ENCODE assay signal across 16 cellular contexts in the genomic region with DNA sequence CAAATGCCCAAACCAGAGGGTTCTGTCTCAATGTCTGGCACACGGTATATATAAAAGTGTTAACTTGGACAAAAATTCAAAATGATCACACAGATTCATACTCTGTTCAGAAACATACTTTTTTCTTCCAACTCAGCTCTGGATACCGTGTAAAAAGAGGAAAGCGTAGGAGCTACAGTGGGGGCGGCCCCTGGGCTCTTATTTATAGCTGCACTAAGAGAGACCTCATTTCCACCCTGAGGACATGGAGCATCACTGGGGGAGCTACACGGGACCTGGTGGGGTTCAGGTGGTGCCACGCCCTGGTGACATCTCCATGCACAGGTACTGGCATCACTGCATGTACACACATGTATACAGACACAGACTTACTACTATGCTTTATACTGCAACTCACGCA.
A peak's percentile ranks its signal among the peaks of the same experiment; 100 is the strongest.
DNase-seq lines count a peak whose midpoint lies in the region; ATAC-seq and TF ChIP-seq lines count a peak whose summit lies in the region.
"Had no signal": no experiment of that assay in that cellular context is flagged by ENCODE, and none has a peak within 500 bp of the region (broad histone marks: within the 10 kb centered on the region; RNA-seq: fewer than 3 reads in every experiment).

No MANE protein-coding gene starts in this region.

- no peaks in the 10 kb centered on the region for H3K27me3 ChIP-seq in foreskin keratinocyte
- H3K27me3 ChIP-seq: BLaER1 treated with 17β-estradiol and CSF1 and Interleukin-3, amounts not matched to agents 10 nM and 100 nM had no signal

- H3K4me1 ChIP-seq in foreskin keratinocyte, result no peaks in the 10 kb centered on the region
- H3K4me1 ChIP-seq: A549 had no signal

- H3K27ac Mint-ChIP-seq in effector memory CD8-positive, alpha-beta T cell, result no peak overlapping the region
- H3K27ac Mint-ChIP-seq in T-helper 2 cell treated with Interferon-gamma antibody and Interleukin-4, amounts not matched to agents 5 μg/mL and 100 μg/mL, for 36 hours, result no peak overlapping the region
- H3K27ac Mint-ChIP-seq: B cell; CD4-positive, alpha-beta T cell; CD8-positive, alpha-beta T cell had no signal

- no peak for ATAC-seq in foreskin keratinocyte
- no peak for ATAC-seq in effector memory CD8-positive, alpha-beta T cell (replicated peaks)
- ATAC-seq: A549; CD8-positive, alpha-beta T cell had no signal

- peaks cover 30 to 39% of the 10 kb centered on the region in 2 donors for H3K27me3 Mint-ChIP-seq in effector memory CD8-positive, alpha-beta T cell
- H3K27me3 Mint-ChIP-seq in T-helper 2 cell treated with Interferon-gamma antibody and Interleukin-4, amounts not matched to agents 5 μg/mL and 100 μg/mL, for 36 hours (ENCODE audit: low read depth), result no peaks in the 10 kb centered on the region

- H3K4me3 Mint-ChIP-seq in effector memory CD8-positive, alpha-beta T cell, result no peak overlapping the region
- H3K4me3 Mint-ChIP-seq in T-helper 2 cell treated with Interferon-gamma antibody and Interleukin-4, amounts not matched to agents 5 μg/mL and 100 μg/mL, for 36 hours, result no peak overlapping the region
- H3K4me3 Mint-ChIP-seq: B cell; CD4-positive, alpha-beta T cell; CD8-positive, alpha-beta T cell had no signal

- no peak for TF ChIP-seq CTCF in foreskin keratinocyte (conservative IDR thresholded peaks at IDR 0.05)

- peak; percentile 15 for DNase-seq in middle frontal gyrus (ENCODE audit: extremely low spot score, low spot score)
- DNase-seq in putamen (ENCODE audit: low spot score), result peak; percentile 43
- DNase-seq in foreskin keratinocyte, result no peak
- no peak for DNase-seq in effector memory CD8-positive, alpha-beta T cell
- no peak for DNase-seq in T-helper 2 cell treated with Interferon-gamma antibody and Interleukin-4, amounts not matched to agents 5 μg/mL and 100 μg/mL, for 36 hours (ENCODE audit: low spot score)
- DNase-seq: AML-193; Caco-2; Calu3; CD4-positive, alpha-beta T cell; CD8-positive, alpha-beta T cell; DMS79 treated with DMSO at 0.1 percent for 48 hours; GF-D8 had no signal

- H3K36me3 Mint-ChIP-seq in effector memory CD8-positive, alpha-beta T cell (ENCODE audit: insufficient read depth), result no peaks in the 10 kb centered on the region
- no peaks in the 10 kb centered on the region for H3K36me3 Mint-ChIP-seq in T-helper 2 cell treated with Interferon-gamma antibody and Interleukin-4, amounts not matched to agents 5 μg/mL and 100 μg/mL, for 36 hours (ENCODE audit: low read depth)
- H3K36me3 Mint-ChIP-seq: CD8-positive, alpha-beta T cell had no signal

- no peak overlapping the region for H3K27ac ChIP-seq in foreskin keratinocyte
- H3K27ac ChIP-seq: A549; BLaER1 treated with 17β-estradiol and CSF1 and Interleukin-3, amounts not matched to agents 10 nM and 100 nM; C4-2B had no signal

- peaks cover 3 to 5% of the 10 kb centered on the region in 2 donors for H3K4me1 Mint-ChIP-seq in effector memory CD8-positive, alpha-beta T cell (ENCODE audit: low read depth in 2 of 2)
- no peaks in the 10 kb centered on the region for H3K4me1 Mint-ChIP-seq in T-helper 2 cell treated with Interferon-gamma antibody and Interleukin-4, amounts not matched to agents 5 μg/mL and 100 μg/mL, for 36 hours (ENCODE audit: low read depth)
- H3K4me1 Mint-ChIP-seq: B cell had no signal

- peaks cover 0 to 2% of the 10 kb centered on the region in 2 donors for H3K9me3 Mint-ChIP-seq in effector memory CD8-positive, alpha-beta T cell
- H3K9me3 Mint-ChIP-seq in T-helper 2 cell treated with Interferon-gamma antibody and Interleukin-4, amounts not matched to agents 5 μg/mL and 100 μg/mL, for 36 hours, result no peaks in the 10 kb centered on the region
- H3K9me3 Mint-ChIP-seq: CD4-positive, alpha-beta T cell; CD8-positive, alpha-beta T cell had no signal

Comparison
In these comparisons a context has a peak if more than half of its experiments do, and no peak if none do; other contexts are left out.
1. DNase-seq: peak in middle frontal gyrus (single experiment) and putamen (single experiment); none in foreskin keratinocyte (0 of 2), effector memory CD8-positive, alpha-beta T cell (0 of 3) and T-helper 2 cell treated with Interferon-gamma antibody and Interleukin-4, amounts not matched to agents 5 μg/mL and 100 μg/mL, for 36 hours (single experiment).